9 cellular contexts compared by ENCODE assay signal in the genomic region with DNA sequence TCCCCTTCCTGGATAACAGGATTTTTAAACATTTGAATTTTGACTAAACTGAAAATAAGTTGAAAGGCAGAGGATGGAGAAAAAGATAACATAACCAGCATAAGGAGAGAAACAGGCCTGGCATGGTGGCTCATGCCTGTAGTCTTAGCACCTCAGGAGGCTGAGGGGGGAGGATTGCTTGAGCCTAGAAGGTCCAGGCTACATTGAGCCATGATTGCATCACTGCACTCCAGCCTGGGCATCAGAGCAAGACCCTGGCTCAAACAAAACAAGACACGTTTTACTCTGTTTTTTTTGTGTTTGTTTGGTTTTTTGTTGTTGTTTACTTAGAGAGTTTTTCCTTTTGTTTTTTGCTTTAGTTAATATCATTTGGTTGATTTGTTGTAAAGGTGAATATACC.
"Had no signal": no experiment of that assay in that cellular context is flagged by ENCODE, and none has a peak within 500 bp of the region (broad histone marks: within the 10 kb centered on the region; RNA-seq: fewer than 3 reads in every experiment).

No MANE protein-coding gene starts in this region.

- H3K4me3 ChIP-seq: GM23248 had no signal

- H3K9me3 Mint-ChIP-seq: H9, HFFc6, IgD-negative memory B cell had no signal

- H2AFZ ChIP-seq: GM23248 had no signal

- H3K27ac Mint-ChIP-seq: H9, HFFc6, IgD-negative memory B cell had no signal

- H3K36me3 Mint-ChIP-seq: IgD-negative memory B cell had no signal

- FAIRE-seq: H54, HTR-8/SVneo had no signal

- H3K27me3 Mint-ChIP-seq: IgD-negative memory B cell had no signal

- H3K4me1 Mint-ChIP-seq: IgD-negative memory B cell had no signal

- H3K9ac ChIP-seq: GM23248 had no signal

- H3K4me3 Mint-ChIP-seq: H9, HFFc6, IgD-negative memory B cell had no signal

- DNase-seq: GM23248, GOT3, H9, HCEC 1CT, HFFc6, KG1 had no signal

- H3K27ac ChIP-seq: GM23248 had no signal
